In the genomic region with DNA sequence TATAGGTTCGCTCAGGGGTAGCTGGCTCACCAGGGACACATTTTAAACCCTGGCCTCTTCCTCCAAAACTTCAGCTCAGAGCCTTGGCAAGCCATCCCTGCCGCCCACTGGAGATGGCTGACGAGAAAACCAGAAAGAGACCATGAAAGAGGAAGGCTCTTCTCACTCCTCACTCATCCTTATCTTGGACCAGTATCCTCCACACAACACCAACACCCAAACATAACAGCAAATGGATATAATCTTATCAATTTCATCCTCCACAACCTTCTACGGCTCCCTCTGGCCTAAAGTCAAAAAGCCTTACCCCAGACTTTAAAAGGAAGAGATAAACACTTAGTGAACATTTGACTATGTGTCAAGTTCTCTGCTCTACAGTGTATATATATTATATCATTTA, we compare ENCODE assay signal across 2 cellular contexts.
TF ChIP-seq lines count a peak whose summit lies in the region.

No MANE protein-coding gene starts in this region.

TF ChIP-seq in HCT116, 20 proteins besides CTCF, POLR2A, EP300 and RAD21:
- TF ChIP-seq POLR2AphosphoS5 (IDR thresholded peaks at IDR 0.05; ENCODE audit: low read depth, low read length) (no peak), ZNF274 (IDR thresholded peaks at IDR 0.05; ENCODE audit: low read depth, low read length) (no peak), YY1 (IDR thresholded peaks at IDR 0.05; ENCODE audit: extremely low read depth, insufficient replicate concordance, low read depth, low read length) (no peak), EZH2phosphoT487 (IDR thresholded peaks at IDR 0.05; ENCODE audit: borderline replicate concordance) (no peak), EZH2 (IDR thresholded peaks at IDR 0.05) (no peak), ELF1 (IDR thresholded peaks at IDR 0.05; ENCODE audit: borderline replicate concordance, low read depth) (no peak), ZFX (IDR thresholded peaks at IDR 0.05) (no peak), FOSL1 (IDR thresholded peaks at IDR 0.05; ENCODE audit: low read depth) (no peak), TCF7L2 (IDR thresholded peaks at IDR 0.05; ENCODE audit: borderline replicate concordance, extremely low read depth, insufficient read depth, insufficient read length) (no peak), SP1 (IDR thresholded peaks at IDR 0.05; ENCODE audit: low read depth) (no peak), SRF (IDR thresholded peaks at IDR 0.05; ENCODE audit: low read depth) (no peak), SIN3A (IDR thresholded peaks at IDR 0.05; ENCODE audit: low read depth) (no peak), CEBPB (IDR thresholded peaks at IDR 0.05; ENCODE audit: low read depth) (no peak), JUND (IDR thresholded peaks at IDR 0.05) (no peak), EGR1 (IDR thresholded peaks at IDR 0.05; ENCODE audit: low read depth) (no peak)
- TF ChIP-seq, protein P1, sequence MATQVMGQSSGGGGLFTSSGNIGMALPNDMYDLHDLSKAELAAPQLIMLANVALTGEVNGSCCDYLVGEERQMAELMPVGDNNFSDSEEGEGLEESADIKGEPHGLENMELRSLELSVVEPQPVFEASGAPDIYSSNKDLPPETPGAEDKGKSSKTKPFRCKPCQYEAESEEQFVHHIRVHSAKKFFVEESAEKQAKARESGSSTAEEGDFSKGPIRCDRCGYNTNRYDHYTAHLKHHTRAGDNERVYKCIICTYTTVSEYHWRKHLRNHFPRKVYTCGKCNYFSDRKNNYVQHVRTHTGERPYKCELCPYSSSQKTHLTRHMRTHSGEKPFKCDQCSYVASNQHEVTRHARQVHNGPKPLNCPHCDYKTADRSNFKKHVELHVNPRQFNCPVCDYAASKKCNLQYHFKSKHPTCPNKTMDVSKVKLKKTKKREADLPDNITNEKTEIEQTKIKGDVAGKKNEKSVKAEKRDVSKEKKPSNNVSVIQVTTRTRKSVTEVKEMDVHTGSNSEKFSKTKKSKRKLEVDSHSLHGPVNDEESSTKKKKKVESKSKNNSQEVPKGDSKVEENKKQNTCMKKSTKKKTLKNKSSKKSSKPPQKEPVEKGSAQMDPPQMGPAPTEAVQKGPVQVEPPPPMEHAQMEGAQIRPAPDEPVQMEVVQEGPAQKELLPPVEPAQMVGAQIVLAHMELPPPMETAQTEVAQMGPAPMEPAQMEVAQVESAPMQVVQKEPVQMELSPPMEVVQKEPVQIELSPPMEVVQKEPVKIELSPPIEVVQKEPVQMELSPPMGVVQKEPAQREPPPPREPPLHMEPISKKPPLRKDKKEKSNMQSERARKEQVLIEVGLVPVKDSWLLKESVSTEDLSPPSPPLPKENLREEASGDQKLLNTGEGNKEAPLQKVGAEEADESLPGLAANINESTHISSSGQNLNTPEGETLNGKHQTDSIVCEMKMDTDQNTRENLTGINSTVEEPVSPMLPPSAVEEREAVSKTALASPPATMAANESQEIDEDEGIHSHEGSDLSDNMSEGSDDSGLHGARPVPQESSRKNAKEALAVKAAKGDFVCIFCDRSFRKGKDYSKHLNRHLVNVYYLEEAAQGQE (IDR thresholded peaks at IDR 0.05; ENCODE audit: low read depth): no peak
- TF ChIP-seq, protein P2, sequence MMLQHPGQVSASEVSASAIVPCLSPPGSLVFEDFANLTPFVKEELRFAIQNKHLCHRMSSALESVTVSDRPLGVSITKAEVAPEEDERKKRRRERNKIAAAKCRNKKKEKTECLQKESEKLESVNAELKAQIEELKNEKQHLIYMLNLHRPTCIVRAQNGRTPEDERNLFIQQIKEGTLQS (IDR thresholded peaks at IDR 0.05): no peak
- TF ChIP-seq, protein P3, sequence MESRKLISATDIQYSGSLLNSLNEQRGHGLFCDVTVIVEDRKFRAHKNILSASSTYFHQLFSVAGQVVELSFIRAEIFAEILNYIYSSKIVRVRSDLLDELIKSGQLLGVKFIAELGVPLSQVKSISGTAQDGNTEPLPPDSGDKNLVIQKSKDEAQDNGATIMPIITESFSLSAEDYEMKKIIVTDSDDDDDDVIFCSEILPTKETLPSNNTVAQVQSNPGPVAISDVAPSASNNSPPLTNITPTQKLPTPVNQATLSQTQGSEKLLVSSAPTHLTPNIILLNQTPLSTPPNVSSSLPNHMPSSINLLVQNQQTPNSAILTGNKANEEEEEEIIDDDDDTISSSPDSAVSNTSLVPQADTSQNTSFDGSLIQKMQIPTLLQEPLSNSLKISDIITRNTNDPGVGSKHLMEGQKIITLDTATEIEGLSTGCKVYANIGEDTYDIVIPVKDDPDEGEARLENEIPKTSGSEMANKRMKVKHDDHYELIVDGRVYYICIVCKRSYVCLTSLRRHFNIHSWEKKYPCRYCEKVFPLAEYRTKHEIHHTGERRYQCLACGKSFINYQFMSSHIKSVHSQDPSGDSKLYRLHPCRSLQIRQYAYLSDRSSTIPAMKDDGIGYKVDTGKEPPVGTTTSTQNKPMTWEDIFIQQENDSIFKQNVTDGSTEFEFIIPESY (IDR thresholded peaks at IDR 0.05; ENCODE audit: extremely low read depth, insufficient replicate concordance, low read length): no peak
- TF ChIP-seq, protein P4, sequence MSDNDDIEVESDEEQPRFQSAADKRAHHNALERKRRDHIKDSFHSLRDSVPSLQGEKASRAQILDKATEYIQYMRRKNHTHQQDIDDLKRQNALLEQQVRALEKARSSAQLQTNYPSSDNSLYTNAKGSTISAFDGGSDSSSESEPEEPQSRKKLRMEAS (IDR thresholded peaks at IDR 0.05): no peak

TF ChIP-seq in K562, 482 proteins besides CTCF, POLR2A, EP300 and RAD21 (continues in another document):
- TF ChIP-seq MEF2D (tag; conservative IDR thresholded peaks at IDR 0.05; ENCODE audit: low read depth) (no peak), FOXJ2 (tag; IDR thresholded peaks at IDR 0.05) (peak; percentile 51; the same call in 1 of the 2 replicates), ZNF507 (tag; conservative IDR thresholded peaks at IDR 0.05) (no peak), HDAC8 (tag; IDR thresholded peaks at IDR 0.05) (no peak), NFATC3 (IDR thresholded peaks at IDR 0.05) (no peak), CSDE1 (IDR thresholded peaks at IDR 0.05) (no peak), SIN3A (IDR thresholded peaks at IDR 0.05; ENCODE audit: borderline replicate concordance in 2 of 2, control insufficient read depth in 1 of 2, low read depth in 2 of 2, low read length in 2 of 2) (no peak), RUNX1 (IDR thresholded peaks at IDR 0.05; ENCODE audit: low read depth) (no peak), ZNF717 (CRISPR knock-in tag; IDR thresholded peaks at IDR 0.05) (no peak), ETV1 (tag; conservative IDR thresholded peaks at IDR 0.05; ENCODE audit: low read depth) (no peak), TBP (optimal IDR thresholded peaks at IDR 0.05; ENCODE audit: low read depth, low read length) (no peak), NFE2L1 (tag; IDR thresholded peaks at IDR 0.05; ENCODE audit: borderline replicate concordance, low read depth) (no peak), ZNF316 (IDR thresholded peaks at IDR 0.05) (no peak), TCF3 (CRISPR knock-in tag; IDR thresholded peaks at IDR 0.05) (0 out of 2 replicates have a peak, but pooled peaks have one; percentile 16), NR2F6 (CRISPR knock-in tag; IDR thresholded peaks at IDR 0.05) (no peak), SPI1 (IDR thresholded peaks at IDR 0.05; ENCODE audit: borderline replicate concordance, low read depth, low read length) (peak; percentile 37; the same call in 1 of the 2 replicates), MBD2 (IDR thresholded peaks at IDR 0.05; ENCODE audit: borderline replicate concordance, low read depth) (no peak), ZNF589 (CRISPR knock-in tag; IDR thresholded peaks at IDR 0.05; ENCODE audit: low read depth) (no peak), ZNF644 (tag; IDR thresholded peaks at IDR 0.05; ENCODE audit: low read depth) (no peak), MTA2 (IDR thresholded peaks at IDR 0.05; ENCODE audit: low read depth) (no peak), CBX8 (IDR thresholded peaks at IDR 0.05; ENCODE audit: borderline replicate concordance, extremely low read depth, low read depth, low read length, poor library complexity, severe bottlenecking) (no peak), PHF8 (IDR thresholded peaks at IDR 0.05; ENCODE audit: borderline replicate concordance, low read length) (no peak)
- TF ChIP-seq, protein P5, sequence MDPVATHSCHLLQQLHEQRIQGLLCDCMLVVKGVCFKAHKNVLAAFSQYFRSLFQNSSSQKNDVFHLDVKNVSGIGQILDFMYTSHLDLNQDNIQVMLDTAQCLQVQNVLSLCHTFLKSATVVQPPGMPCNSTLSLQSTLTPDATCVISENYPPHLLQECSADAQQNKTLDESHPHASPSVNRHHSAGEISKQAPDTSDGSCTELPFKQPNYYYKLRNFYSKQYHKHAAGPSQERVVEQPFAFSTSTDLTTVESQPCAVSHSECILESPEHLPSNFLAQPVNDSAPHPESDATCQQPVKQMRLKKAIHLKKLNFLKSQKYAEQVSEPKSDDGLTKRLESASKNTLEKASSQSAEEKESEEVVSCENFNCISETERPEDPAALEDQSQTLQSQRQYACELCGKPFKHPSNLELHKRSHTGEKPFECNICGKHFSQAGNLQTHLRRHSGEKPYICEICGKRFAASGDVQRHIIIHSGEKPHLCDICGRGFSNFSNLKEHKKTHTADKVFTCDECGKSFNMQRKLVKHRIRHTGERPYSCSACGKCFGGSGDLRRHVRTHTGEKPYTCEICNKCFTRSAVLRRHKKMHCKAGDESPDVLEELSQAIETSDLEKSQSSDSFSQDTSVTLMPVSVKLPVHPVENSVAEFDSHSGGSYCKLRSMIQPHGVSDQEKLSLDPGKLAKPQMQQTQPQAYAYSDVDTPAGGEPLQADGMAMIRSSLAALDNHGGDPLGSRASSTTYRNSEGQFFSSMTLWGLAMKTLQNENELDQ (CRISPR knock-in tag; IDR thresholded peaks at IDR 0.05; ENCODE audit: borderline replicate concordance): no peak
- TF ChIP-seq, protein P6, sequence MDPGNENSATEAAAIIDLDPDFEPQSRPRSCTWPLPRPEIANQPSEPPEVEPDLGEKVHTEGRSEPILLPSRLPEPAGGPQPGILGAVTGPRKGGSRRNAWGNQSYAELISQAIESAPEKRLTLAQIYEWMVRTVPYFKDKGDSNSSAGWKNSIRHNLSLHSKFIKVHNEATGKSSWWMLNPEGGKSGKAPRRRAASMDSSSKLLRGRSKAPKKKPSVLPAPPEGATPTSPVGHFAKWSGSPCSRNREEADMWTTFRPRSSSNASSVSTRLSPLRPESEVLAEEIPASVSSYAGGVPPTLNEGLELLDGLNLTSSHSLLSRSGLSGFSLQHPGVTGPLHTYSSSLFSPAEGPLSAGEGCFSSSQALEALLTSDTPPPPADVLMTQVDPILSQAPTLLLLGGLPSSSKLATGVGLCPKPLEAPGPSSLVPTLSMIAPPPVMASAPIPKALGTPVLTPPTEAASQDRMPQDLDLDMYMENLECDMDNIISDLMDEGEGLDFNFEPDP (CRISPR knock-in tag; IDR thresholded peaks at IDR 0.05): no peak
- TF ChIP-seq, protein P7, sequence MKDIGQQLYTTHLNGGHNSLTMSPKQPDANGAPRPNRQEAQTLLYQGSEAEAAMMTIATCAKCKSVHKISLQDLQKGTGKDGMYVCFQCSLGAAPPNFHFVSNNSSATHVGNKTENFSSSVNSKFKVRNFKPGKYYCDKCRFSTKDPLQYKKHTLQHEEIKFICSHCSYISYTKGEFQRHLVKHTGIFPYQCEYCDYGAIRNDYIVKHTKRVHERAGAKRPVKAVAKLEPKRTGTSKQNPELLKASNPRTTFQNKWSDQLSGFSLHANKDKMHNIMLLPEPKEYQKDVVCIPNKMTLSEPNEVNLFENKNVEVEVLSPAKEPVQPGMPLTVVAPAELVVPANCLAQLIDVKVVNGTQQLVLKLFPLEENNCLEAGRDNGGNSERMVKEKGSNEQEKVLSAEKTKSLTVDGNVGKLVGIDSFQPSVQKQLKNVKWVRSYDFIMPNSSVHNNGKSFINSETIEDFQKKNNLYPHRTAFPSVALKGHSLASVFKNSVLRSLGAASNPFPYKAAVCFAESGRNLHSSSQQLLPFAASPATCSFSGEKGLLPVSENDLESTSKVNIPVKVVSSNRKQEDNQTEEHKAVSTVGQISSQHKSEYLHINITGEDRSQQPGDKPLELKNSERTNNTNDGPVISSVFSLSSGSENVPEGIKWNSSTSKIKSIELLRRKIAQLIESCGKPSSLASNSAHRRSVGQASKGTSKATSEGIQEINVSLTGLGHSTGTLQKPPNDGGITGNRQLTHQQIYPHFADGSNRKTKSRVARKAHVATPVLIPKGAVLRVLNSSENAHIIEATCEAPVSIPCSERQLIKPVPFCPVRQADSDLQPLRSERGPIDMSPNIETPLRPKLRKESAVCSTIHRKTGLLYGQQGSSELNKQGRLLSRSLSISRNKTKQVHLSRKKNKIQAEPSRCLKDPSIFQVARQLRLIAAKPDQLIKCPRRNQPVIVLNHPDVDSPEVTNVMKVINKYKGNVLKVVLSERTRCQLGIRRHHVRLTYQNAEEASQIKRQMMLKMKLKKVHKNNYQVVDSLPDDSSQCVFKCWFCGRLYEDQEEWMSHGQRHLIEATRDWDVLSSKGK (CRISPR knock-in tag; IDR thresholded peaks at IDR 0.05): no peak
- TF ChIP-seq, protein P8, sequence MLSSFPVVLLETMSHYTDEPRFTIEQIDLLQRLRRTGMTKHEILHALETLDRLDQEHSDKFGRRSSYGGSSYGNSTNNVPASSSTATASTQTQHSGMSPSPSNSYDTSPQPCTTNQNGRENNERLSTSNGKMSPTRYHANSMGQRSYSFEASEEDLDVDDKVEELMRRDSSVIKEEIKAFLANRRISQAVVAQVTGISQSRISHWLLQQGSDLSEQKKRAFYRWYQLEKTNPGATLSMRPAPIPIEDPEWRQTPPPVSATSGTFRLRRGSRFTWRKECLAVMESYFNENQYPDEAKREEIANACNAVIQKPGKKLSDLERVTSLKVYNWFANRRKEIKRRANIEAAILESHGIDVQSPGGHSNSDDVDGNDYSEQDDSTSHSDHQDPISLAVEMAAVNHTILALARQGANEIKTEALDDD (IDR thresholded peaks at IDR 0.05): no peak
- TF ChIP-seq, protein P9, sequence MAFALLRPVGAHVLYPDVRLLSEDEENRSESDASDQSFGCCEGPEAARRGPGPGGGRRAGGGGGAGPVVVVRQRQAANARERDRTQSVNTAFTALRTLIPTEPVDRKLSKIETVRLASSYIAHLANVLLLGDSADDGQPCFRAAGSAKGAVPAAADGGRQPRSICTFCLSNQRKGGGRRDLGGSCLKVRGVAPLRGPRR (CRISPR knock-in tag; IDR thresholded peaks at IDR 0.05): no peak
- TF ChIP-seq, protein P10, sequence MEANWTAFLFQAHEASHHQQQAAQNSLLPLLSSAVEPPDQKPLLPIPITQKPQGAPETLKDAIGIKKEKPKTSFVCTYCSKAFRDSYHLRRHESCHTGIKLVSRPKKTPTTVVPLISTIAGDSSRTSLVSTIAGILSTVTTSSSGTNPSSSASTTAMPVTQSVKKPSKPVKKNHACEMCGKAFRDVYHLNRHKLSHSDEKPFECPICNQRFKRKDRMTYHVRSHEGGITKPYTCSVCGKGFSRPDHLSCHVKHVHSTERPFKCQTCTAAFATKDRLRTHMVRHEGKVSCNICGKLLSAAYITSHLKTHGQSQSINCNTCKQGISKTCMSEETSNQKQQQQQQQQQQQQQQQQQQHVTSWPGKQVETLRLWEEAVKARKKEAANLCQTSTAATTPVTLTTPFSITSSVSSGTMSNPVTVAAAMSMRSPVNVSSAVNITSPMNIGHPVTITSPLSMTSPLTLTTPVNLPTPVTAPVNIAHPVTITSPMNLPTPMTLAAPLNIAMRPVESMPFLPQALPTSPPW (CRISPR knock-in tag; IDR thresholded peaks at IDR 0.05): no peak
